Comparison of ENCODE assay signal across 8 cellular contexts in the genomic region with DNA sequence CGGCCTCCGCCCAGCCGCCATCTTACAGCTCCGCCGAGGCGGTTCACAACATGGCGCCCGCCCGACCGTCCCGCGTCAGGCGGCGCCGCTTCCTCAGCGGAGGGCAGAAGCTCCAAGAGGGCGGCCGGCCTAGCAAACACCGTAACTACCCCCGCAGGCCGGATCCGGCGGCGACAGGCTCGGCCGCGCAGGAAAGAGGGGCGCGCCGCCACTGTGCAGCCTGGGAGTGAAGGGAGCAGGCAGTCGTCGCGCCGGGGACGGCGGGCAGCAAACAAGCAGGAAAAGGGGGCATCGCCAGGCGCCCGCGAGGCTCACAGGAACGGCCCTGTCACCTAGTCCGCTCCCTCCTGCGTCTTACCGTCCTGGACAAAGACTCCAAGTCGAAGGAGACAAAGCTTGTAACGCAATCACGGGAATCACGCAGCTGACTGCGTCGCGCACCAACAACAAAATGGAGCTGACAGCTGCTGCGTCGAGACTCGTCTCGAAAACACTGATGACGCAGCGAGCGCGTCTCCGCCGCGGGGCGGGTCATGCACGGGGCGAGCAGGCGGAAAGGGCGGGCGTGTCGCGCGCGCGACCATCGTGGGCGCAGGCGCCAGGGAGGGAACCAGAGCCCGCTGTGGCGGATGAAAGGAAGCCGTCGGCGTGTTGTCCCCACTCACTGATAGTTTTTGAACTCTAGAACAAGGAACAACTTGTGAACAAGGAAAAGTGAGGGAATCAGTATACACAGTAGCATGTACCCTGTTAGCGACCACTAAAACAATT. TPM values are rescaled to one million over a fixed set of nuclear protein-coding genes. Genes with fewer than 3 reads are reported as not detected.
DNase-seq lines count a peak whose midpoint lies in the region; ATAC-seq and TF ChIP-seq lines count a peak whose summit lies in the region.

A gene (minus strand): TSS at position 453 of the 771 bp plus-strand sequence. CDS start 2,796 bp downstream, outside the sequence.

- H3K27ac ChIP-seq in osteoblast (ENCODE audit: low read depth, low read length) (peak within 1 kb of the TSS; percentile 99), testis (peak within 1 kb of the TSS; percentile 100)

- no peaks in the 10 kb centered on the region for H3K27me3 Mint-ChIP-seq in activated naive CD8-positive, alpha-beta T cell

- no peaks in the 10 kb centered on the region for H3K9me3 Mint-ChIP-seq in activated naive CD8-positive, alpha-beta T cell (ENCODE audit: low read depth)

- H3K4me3 ChIP-seq in GM12864 (ENCODE audit: low read depth, low read length) (peak within 1 kb of the TSS; percentile 72), osteoblast (ENCODE audit: insufficient read depth, low read length) (peak within 1 kb of the TSS; percentile 99), testis (peak within 1 kb of the TSS; percentile 97 to 100)

- peak within 1 kb of the TSS; percentile 98 for H3K4me3 Mint-ChIP-seq in activated naive CD8-positive, alpha-beta T cell

- peaks cover 51% of the 10 kb centered on the region for H3K79me2 ChIP-seq in osteoblast (ENCODE audit: insufficient read depth, low read length)

- peak; percentile 99 for TF ChIP-seq POLR2A in testis (IDR thresholded peaks at IDR 0.05)

- no peaks in the 10 kb centered on the region for H3K27me3 ChIP-seq in osteoblast (ENCODE audit: insufficient read depth, low read length)
- H3K27me3 ChIP-seq in testis, result no peaks in the 10 kb centered on the region

- peaks cover 44% of the 10 kb centered on the region for H3K4me1 Mint-ChIP-seq in activated naive CD8-positive, alpha-beta T cell (ENCODE audit: low read depth)

- H2AFZ ChIP-seq in osteoblast (ENCODE audit: low read length), result peak within 1 kb of the TSS; percentile 97

- H3K9me3 ChIP-seq in osteoblast (ENCODE audit: low read depth, low read length), result no peaks in the 10 kb centered on the region
- H3K9me3 ChIP-seq in testis, result no peaks in the 10 kb centered on the region

- H3K4me2 ChIP-seq in osteoblast (ENCODE audit: insufficient read depth, low read length), result peak within 1 kb of the TSS; percentile 91

- no peak for TF ChIP-seq CTCF in GM12864 (IDR thresholded peaks at IDR 0.05; ENCODE audit: low read depth, low read length, missing control alignments)
- TF ChIP-seq CTCF in osteoblast (IDR thresholded peaks at IDR 0.05; ENCODE audit: extremely low read depth, low read depth, low read length), result no peak
- no peak for TF ChIP-seq CTCF in testis (IDR thresholded peaks at IDR 0.05)

- peaks cover 25% of the 10 kb centered on the region for H3K36me3 Mint-ChIP-seq in activated naive CD8-positive, alpha-beta T cell

- 0 to 1% methylated on average over 22 to 73 of the region's 82 CpGs for WGBS in testis, 2 donors

- H3K4me1 ChIP-seq in osteoblast (ENCODE audit: insufficient read depth, low read length) (peaks cover 25% of the 10 kb centered on the region), testis (peaks cover 26% of the 10 kb centered on the region)

- peak within 1 kb of the TSS; percentile 100 for H3K27ac Mint-ChIP-seq in activated naive CD8-positive, alpha-beta T cell

- peaks cover 19% of the 10 kb centered on the region for H3K36me3 ChIP-seq in osteoblast (ENCODE audit: insufficient read depth, low read length)
- no peaks in the 10 kb centered on the region for H3K36me3 ChIP-seq in testis (ENCODE audit: low read depth, missing control alignments)

- intact Hi-C loops in testis (cut with DNase I; ENCODE audit: low total_unique reads), result no loop called here

- peak; percentile 87 for ATAC-seq in HG02678 (IDR thresholded peaks at IDR 0.05; ENCODE audit: unreplicated experiment)

- H4K20me1 ChIP-seq in osteoblast (ENCODE audit: insufficient read depth, low read length), result peaks cover 46% of the 10 kb centered on the region

- peak; percentile 79 for DNase-seq in GM12864 (ENCODE audit: low read depth)
- DNase-seq in NCI-H1105 treated with DMSO at 0.1 percent for 48 hours (lab: John Stamatoyannopoulos, UW), result peak; percentile 79
- DNase-seq in SKM-1 treated with dmso at 0.1 percent for 144 hours (lab: John Stamatoyannopoulos, UW; ENCODE audit: unreplicated experiment), result peak; percentile 84
- DNase-seq in glomerular visceral epithelial cell (ENCODE audit: extremely low spot score), result peak; percentile 92
- peak; percentile 97 for DNase-seq in osteoblast (ENCODE audit: insufficient read length, low spot score, missing footprints)
- DNase-seq in testis, result peak; percentile 97

RNA-seq across cellular contexts. Expression of the gene that starts here (rescaled TPM):
- 73.5 and 77.2 TPM in 2 replicates for total RNA-seq in osteoblast
- 100 to 1,000 TPM; 107 to 117 TPM for total RNA-seq in testis
- polyA plus RNA-seq in testis (ENCODE audit: insufficient read depth, low read depth, low replicate concordance), result 62.7 TPM

Comparison
In these comparisons a context has a peak if more than half of its experiments do, and no peak if none do; other contexts are left out.
1. Peak in every context shown above with its lines: DNase-seq, ATAC-seq, H3K4me3 ChIP-seq and H3K27ac ChIP-seq.